17 cellular contexts compared by ENCODE assay signal in the genomic region with DNA sequence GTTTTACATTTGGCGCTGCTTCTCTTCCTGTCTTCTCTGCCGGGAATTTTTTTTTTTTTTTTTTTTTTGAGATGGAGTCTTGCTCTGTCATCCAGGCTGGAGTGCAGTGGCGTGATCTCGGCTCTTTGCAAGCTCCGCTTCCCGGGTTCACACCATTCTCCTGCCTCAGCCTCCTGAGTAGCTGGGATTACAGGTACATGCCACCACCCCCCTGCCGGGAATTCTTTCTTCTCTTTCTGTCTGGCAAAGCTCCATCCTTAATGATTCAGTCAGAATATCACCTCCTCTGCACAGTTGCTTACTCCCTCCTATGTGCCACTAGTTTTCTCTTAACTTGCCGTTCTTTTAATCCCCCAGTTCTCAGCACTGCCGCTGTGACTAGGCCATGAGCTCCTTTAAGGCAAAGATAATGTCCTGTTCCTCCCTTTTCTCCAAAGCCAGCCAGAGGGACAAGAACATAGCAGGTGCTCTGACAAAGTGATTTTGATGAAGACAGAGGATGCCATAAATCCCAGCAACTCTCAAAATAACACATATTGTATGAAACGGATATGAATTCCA.
A peak's percentile ranks its signal among the peaks of the same experiment; 100 is the strongest.
DNase-seq lines count a peak whose midpoint lies in the region; ATAC-seq and TF ChIP-seq lines count a peak whose summit lies in the region.
"Had no signal": no experiment of that assay in that cellular context is flagged by ENCODE, and none has a peak within 500 bp of the region (broad histone marks: within the 10 kb centered on the region; RNA-seq: fewer than 3 reads in every experiment).

No MANE protein-coding gene starts in this region.

- peak overlapping the region; percentile 32; the same call in 1 of the 2 replicates for H2AFZ ChIP-seq in SK-N-SH (ENCODE audit: low read depth)

- H3F3A ChIP-seq in SK-N-SH (replicated peaks; ENCODE audit: insufficient read depth), result peaks cover 13% of the 10 kb centered on the region

- no peaks in the 10 kb centered on the region for H3K27me3 ChIP-seq in SK-N-SH (ENCODE audit: insufficient read depth)
- H3K27me3 ChIP-seq in esophagus muscularis mucosa, result no peaks in the 10 kb centered on the region

- no peaks in the 10 kb centered on the region for H3K9me2 ChIP-seq in SK-N-SH

- POLR2A ChIA-PET in SK-N-SH (lab: Yijun Ruan, JAX), result interaction anchor here (0.6 kb wide), 1 partner anchor 1779 kb away, joined by 3 read pairs; no protein-coding TSS in a partner anchor

- H3K79me2 ChIP-seq in SK-N-SH (ENCODE audit: insufficient read depth), result no peaks in the 10 kb centered on the region

- TF ChIP-seq POLR2A in esophagus muscularis mucosa (IDR thresholded peaks at IDR 0.05; ENCODE audit: low read depth), result no peak

- H3K4me1 ChIP-seq in SK-N-SH (ENCODE audit: control insufficient read depth in 1 of 2, insufficient read depth in 2 of 2, low read depth in 1 of 2, low read length in 1 of 2), result peaks cover 0 to 17% of the 10 kb centered on the region in 2 experiments; a peak in 1 of 4 replicates
- H3K4me1 ChIP-seq in esophagus muscularis mucosa, result no peaks in the 10 kb centered on the region

- no peak overlapping the region for H3K27ac ChIP-seq in SK-N-SH (ENCODE audit: low read depth in 2 of 2, low read length in 1 of 2)
- H3K27ac ChIP-seq in esophagus muscularis mucosa (replicated peaks in 1 of 4), result no peak overlapping the region
- H3K27ac ChIP-seq: 22Rv1, HL-60 had no signal

- 71% methylated on average over 10 of the region's 10 CpGs for WGBS in SK-N-SH (ENCODE audit: low lambda C conversion rate)
- WGBS in esophagus muscularis mucosa, result 88% methylated on average over 10 of the region's 10 CpGs

- no peak overlapping the region for H3K9ac ChIP-seq in SK-N-SH

- no peak for DNase-seq in SK-N-SH
- peak; percentile 72 for DNase-seq in esophagus muscularis mucosa (ENCODE audit: extremely low spot score)
- DNase-seq in occipital lobe (lab: John Stamatoyannopoulos, UW), result peak; percentile 40
- no peak for DNase-seq in cortex of kidney (lab: John Stamatoyannopoulos, UW)
- no peak for DNase-seq in stimulated activated CD4-positive, alpha-beta T cell treated with anti-CD3 and anti-CD28 coated beads, Interleukin-1b, Interleukin-23, amount 100 ng/mL, for 48 hours
- DNase-seq in glutamatergic neuron, result no peak
- no peak for DNase-seq in GM19238 (ENCODE audit: insufficient read length, low spot score)
- DNase-seq: CD8-positive, alpha-beta T cell; COR-L47; DND-41; GDM1; GOT3; H9 had no signal

- no peak for TF ChIP-seq EP300 in SK-N-SH (IDR thresholded peaks at IDR 0.05; ENCODE audit: borderline replicate concordance in 1 of 2, low read depth in 1 of 2, low read length in 1 of 2)
- TF ChIP-seq EP300 in esophagus muscularis mucosa (IDR thresholded peaks at IDR 0.05), result no peak

- H3K27me3 Mint-ChIP-seq in glutamatergic neuron (ENCODE audit: unreplicated experiment), result peaks cover 2% of the 10 kb centered on the region

- no peak for TF ChIP-seq RAD21 in SK-N-SH (IDR thresholded peaks at IDR 0.05; ENCODE audit: low read length)

- no peak for ATAC-seq in SK-N-SH treated with all-trans-retinoic acid at 6 μM for 48 hours
- ATAC-seq: CD8-positive, alpha-beta T cell had no signal

- H3K36me3 Mint-ChIP-seq in glutamatergic neuron (ENCODE audit: unreplicated experiment), result no peaks in the 10 kb centered on the region
- H3K36me3 Mint-ChIP-seq: CD14-positive monocyte; CD8-positive, alpha-beta T cell had no signal

- H4K20me1 ChIP-seq in SK-N-SH (ENCODE audit: insufficient read depth), result no peaks in the 10 kb centered on the region

- no peaks in the 10 kb centered on the region for H3K9me3 Mint-ChIP-seq in glutamatergic neuron (ENCODE audit: unreplicated experiment)

- H3K4me2 ChIP-seq in SK-N-SH, result no peak overlapping the region

- H3K9me3 ChIP-seq in SK-N-SH (no peaks in the 10 kb centered on the region), esophagus muscularis mucosa (no peaks in the 10 kb centered on the region)

- intact Hi-C loops in esophagus muscularis mucosa (cut with DNase I), result no loop called here

- CTCF ChIA-PET in SK-N-SH (lab: Yijun Ruan, JAX), result interaction anchor here (0.8 kb wide), 1 partner anchor 1057 kb away, joined by 3 read pairs; no protein-coding TSS in a partner anchor

- no peak for TF ChIP-seq CTCF in SK-N-SH (IDR thresholded peaks at IDR 0.05)
- TF ChIP-seq CTCF in esophagus muscularis mucosa (IDR thresholded peaks at IDR 0.05), result no peak
- TF ChIP-seq CTCF in glutamatergic neuron (IDR thresholded peaks at IDR 0.05; ENCODE audit: partially characterized antibody, unreplicated experiment), result no peak

- H3K4me1 Mint-ChIP-seq in glutamatergic neuron (ENCODE audit: low read depth, unreplicated experiment), result no peaks in the 10 kb centered on the region
- H3K4me1 Mint-ChIP-seq: CD14-positive monocyte, H9 had no signal

- H3K4me3 Mint-ChIP-seq in glutamatergic neuron (ENCODE audit: unreplicated experiment), result no peak overlapping the region
- H3K4me3 Mint-ChIP-seq: CD14-positive monocyte; CD8-positive, alpha-beta T cell; H9 had no signal

- H3K36me3 ChIP-seq in SK-N-SH (replicated peaks in 1 of 2; ENCODE audit: control insufficient read depth in 1 of 2, insufficient read depth in 2 of 2, low read length in 1 of 2) (no peaks in the 10 kb centered on the region), esophagus muscularis mucosa (no peaks in the 10 kb centered on the region)

- no peak overlapping the region for H3K27ac Mint-ChIP-seq in glutamatergic neuron (ENCODE audit: unreplicated experiment)
- H3K27ac Mint-ChIP-seq: CD14-positive monocyte; CD8-positive, alpha-beta T cell; H9 had no signal

- H3K4me3 ChIP-seq in SK-N-SH (ENCODE audit: low read depth in 2 of 2, low read length in 1 of 2), result no peak overlapping the region
- H3K4me3 ChIP-seq in esophagus muscularis mucosa, result no peak overlapping the region

TF ChIP-seq in SK-N-SH, 30 proteins besides CTCF, POLR2A, EP300 and RAD21:
- TF ChIP-seq, protein P1, sequence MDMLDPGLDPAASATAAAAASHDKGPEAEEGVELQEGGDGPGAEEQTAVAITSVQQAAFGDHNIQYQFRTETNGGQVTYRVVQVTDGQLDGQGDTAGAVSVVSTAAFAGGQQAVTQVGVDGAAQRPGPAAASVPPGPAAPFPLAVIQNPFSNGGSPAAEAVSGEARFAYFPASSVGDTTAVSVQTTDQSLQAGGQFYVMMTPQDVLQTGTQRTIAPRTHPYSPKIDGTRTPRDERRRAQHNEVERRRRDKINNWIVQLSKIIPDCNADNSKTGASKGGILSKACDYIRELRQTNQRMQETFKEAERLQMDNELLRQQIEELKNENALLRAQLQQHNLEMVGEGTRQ (IDR thresholded peaks at IDR 0.05; ENCODE audit: borderline replicate concordance, low read depth, low read length), result no peak
- 0 out of 2 replicates have a peak, but pooled peaks have one; percentile 8 for TF ChIP-seq NFIC (IDR thresholded peaks at IDR 0.05; ENCODE audit: borderline replicate concordance)

TF ChIP-seq in SK-N-SH treated with all-trans-retinoic acid at 6 μM for 48 hours, 23 proteins besides CTCF, POLR2A, EP300 and RAD21:
- TF ChIP-seq RARB (CRISPR knock-in tag; IDR thresholded peaks at IDR 0.05), result no peak

Comparison
In these comparisons a context has a peak if more than half of its experiments do, and no peak if none do; other contexts are left out.
1. DNase-seq: peak in esophagus muscularis mucosa (single experiment) and occipital lobe (single experiment); none in SK-N-SH (single experiment), cortex of kidney (single experiment), stimulated activated CD4-positive, alpha-beta T cell treated with anti-CD3 and anti-CD28 coated beads, Interleukin-1b, Interleukin-23, amount 100 ng/mL, for 48 hours (single experiment), glutamatergic neuron (single experiment) and GM19238 (single experiment).